Comparison of ENCODE assay signal across 19 cellular contexts in genomic region chr11:15309296-15309695, GRCh38.
DNase-seq lines count a peak whose midpoint lies in the region; ATAC-seq and TF ChIP-seq lines count a peak whose summit lies in the region.
"Had no signal": no experiment of that assay in that cellular context is flagged by ENCODE, and none has a peak within 500 bp of the region (broad histone marks: within the 10 kb centered on the region; RNA-seq: fewer than 3 reads in every experiment).

No MANE protein-coding gene starts in this region.

- no peak overlapping the region for H3K27ac Mint-ChIP-seq in MCF 10A (ENCODE audit: low read depth, unreplicated experiment)
- H3K27ac Mint-ChIP-seq in nephron progenitor cell: no peak overlapping the region
- H3K27ac Mint-ChIP-seq: CD4-positive, alpha-beta memory T cell; IgD-negative memory B cell had no signal

- H3K9me3 ChIP-seq in breast epithelium (peaks cover 0 to 9% of the 10 kb centered on the region in 2 donors), mucosa of descending colon (no peaks in the 10 kb centered on the region)
- H3K9me3 ChIP-seq: HAP-1 had no signal

- H3K4me3 ChIP-seq in breast epithelium (no peak overlapping the region), fibroblast of villous mesenchyme (ENCODE audit: low read depth, low read length) (no peak overlapping the region), mucosa of descending colon (no peak overlapping the region)
- H3K4me3 ChIP-seq: HAP-1, SK-N-MC had no signal

- no peak for TF ChIP-seq POLR2A in breast epithelium (IDR thresholded peaks at IDR 0.05)

- ATAC-seq in mucosa of descending colon: no peak
- ATAC-seq: Panc1, Right ventricle myocardium inferior had no signal

- no peak overlapping the region for H3K27ac ChIP-seq in breast epithelium
- H3K27ac ChIP-seq: 22Rv1, SK-N-MC had no signal

- peaks cover 8% of the 10 kb centered on the region for H3K27me3 Mint-ChIP-seq in MCF 10A (ENCODE audit: insufficient read depth, unreplicated experiment)
- H3K27me3 Mint-ChIP-seq in nephron progenitor cell (ENCODE audit: low read depth, poor library complexity): no peaks in the 10 kb centered on the region

- H3K27me3 ChIP-seq in breast epithelium: no peaks in the 10 kb centered on the region

- peak; percentile 50 for DNase-seq in MCF 10A (ENCODE audit: unreplicated experiment)
- no peak for DNase-seq in breast epithelium (ENCODE audit: low spot score in 2 of 2)
- peak; percentile 74 for DNase-seq in amniotic epithelial cell (ENCODE audit: low read depth)
- peak; percentile 21 for DNase-seq in fibroblast of villous mesenchyme (ENCODE audit: low read depth)
- no peak for DNase-seq in nephron progenitor cell
- DNase-seq in activated CD4-positive, alpha-beta T cell treated with anti-CD3 and anti-CD28 coated beads for 48 hours: no peak
- DNase-seq in mucosa of descending colon: no peak
- DNase-seq in nucleus accumbens (lab: John Stamatoyannopoulos, UW): no peak
- DNase-seq: Calu3; CD4-positive, alpha-beta memory T cell; NCI-H1092; NCI-H2107; NCI-H2227 treated with DMSO at 0.1 percent for 48 hours had no signal

- H3K9me3 Mint-ChIP-seq in MCF 10A (ENCODE audit: unreplicated experiment): no peaks in the 10 kb centered on the region
- H3K9me3 Mint-ChIP-seq in nephron progenitor cell: peaks cover 4% of the 10 kb centered on the region

- TF ChIP-seq CTCF in MCF 10A (IDR thresholded peaks at IDR 0.05; ENCODE audit: unreplicated experiment) (no peak), breast epithelium (IDR thresholded peaks at IDR 0.05) (no peak), fibroblast of villous mesenchyme (IDR thresholded peaks at IDR 0.05; ENCODE audit: insufficient read depth, low read depth, low read length) (no peak), nephron progenitor cell (IDR thresholded peaks at IDR 0.05) (no peak), mucosa of descending colon (IDR thresholded peaks at IDR 0.05) (no peak)

- H3K4me3 Mint-ChIP-seq in MCF 10A (ENCODE audit: unreplicated experiment) (no peak overlapping the region), nephron progenitor cell (no peak overlapping the region)
- H3K4me3 Mint-ChIP-seq: CD4-positive, alpha-beta memory T cell; IgD-negative memory B cell had no signal

- H3K36me3 ChIP-seq in breast epithelium (no peaks in the 10 kb centered on the region), mucosa of descending colon (ENCODE audit: low read depth) (no peaks in the 10 kb centered on the region)
- H3K36me3 ChIP-seq: HAP-1 had no signal

- intact Hi-C loops in MCF 10A (cut with micrococcal nuclease): no loop called here
- intact Hi-C loops in breast epithelium (cut with DNase I; ENCODE audit: low total_unique reads): no loop called here
- intact Hi-C loops in mucosa of descending colon (cut with DNase I, micrococcal nuclease): no loop called here

- no TSS peak for BruUV-seq in MCF 10A (replicated peaks; lab: Mats Ljungman, UMichigan)

- CTCF ChIA-PET in MCF 10A (lab: Yijun Ruan, JAX): interaction anchor here (1.7 kb wide), 1 partner anchor 29 kb away, joined by 3 read pairs; no protein-coding TSS in a partner anchor

- H3K36me3 Mint-ChIP-seq in MCF 10A (ENCODE audit: insufficient read depth, unreplicated experiment): no peaks in the 10 kb centered on the region
- H3K36me3 Mint-ChIP-seq in nephron progenitor cell (ENCODE audit: low read depth): no peaks in the 10 kb centered on the region
- H3K36me3 Mint-ChIP-seq: CD4-positive, alpha-beta memory T cell; IgD-negative memory B cell had no signal

- H3K4me1 ChIP-seq in breast epithelium (no peaks in the 10 kb centered on the region), mucosa of descending colon (ENCODE audit: low read depth) (no peaks in the 10 kb centered on the region)
- H3K4me1 ChIP-seq: HAP-1 had no signal

- POLR2A ChIA-PET in MCF 10A (lab: Yijun Ruan, JAX): no interaction called here

- H3K4me1 Mint-ChIP-seq in MCF 10A (ENCODE audit: insufficient read depth, unreplicated experiment) (no peaks in the 10 kb centered on the region), nephron progenitor cell (peaks cover 7% of the 10 kb centered on the region)
- H3K4me1 Mint-ChIP-seq: CD4-positive, alpha-beta memory T cell; IgD-negative memory B cell had no signal

Comparison
In these comparisons a context has a peak if more than half of its experiments do, and no peak if none do; other contexts are left out.
1. DNase-seq: peak in MCF 10A (single experiment), amniotic epithelial cell (single experiment) and fibroblast of villous mesenchyme (single experiment); none in breast epithelium (0 of 2), nephron progenitor cell (single experiment), activated CD4-positive, alpha-beta T cell treated with anti-CD3 and anti-CD28 coated beads for 48 hours (single experiment), mucosa of descending colon (0 of 3) and nucleus accumbens (0 of 56).